18 cellular contexts compared by ENCODE assay signal in the genomic region with DNA sequence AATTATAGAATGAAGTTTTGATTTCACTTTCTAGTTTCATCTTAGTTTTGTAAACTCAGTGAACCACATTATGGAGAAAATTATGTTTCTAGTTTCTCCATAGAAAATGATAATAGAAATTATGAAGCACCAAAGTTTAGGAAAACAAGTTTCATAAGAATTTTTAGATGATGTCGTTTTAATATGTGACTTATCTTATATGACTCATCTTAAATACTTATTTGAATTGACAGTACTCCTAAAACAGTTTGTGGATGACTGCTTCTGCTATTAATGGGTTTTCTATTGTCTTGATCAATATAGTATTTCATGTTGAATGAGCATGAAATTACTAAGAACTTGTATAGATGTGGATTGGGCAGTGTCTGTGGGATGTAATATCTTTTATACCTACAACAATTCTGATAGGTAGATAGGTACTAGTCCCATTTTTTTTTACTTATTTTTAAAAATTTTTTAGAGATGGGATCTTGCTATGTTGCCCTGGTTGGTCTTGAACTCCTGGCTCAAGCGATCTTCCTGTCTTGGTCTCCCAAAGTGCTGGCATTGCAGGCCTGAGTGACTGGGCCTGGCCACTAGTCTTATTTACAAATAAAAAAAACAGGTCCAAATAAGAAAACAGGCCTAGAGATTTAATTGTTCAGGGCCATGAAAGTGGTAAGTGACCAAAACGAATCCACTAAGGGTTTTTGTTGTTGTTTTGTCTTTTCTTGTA. TPM values are rescaled to one million over a fixed set of nuclear protein-coding genes. Genes with fewer than 3 reads are reported as not detected.
DNase-seq lines count a peak whose midpoint lies in the region; ATAC-seq, FAIRE-seq and TF ChIP-seq lines count a peak whose summit lies in the region.
"Had no signal": no experiment of that assay in that cellular context is flagged by ENCODE, and none has a peak within 500 bp of the region (broad histone marks: within the 10 kb centered on the region; RNA-seq: fewer than 3 reads in every experiment).

No MANE protein-coding gene starts in this region.

- no peak for TF ChIP-seq POLR2A in esophagus squamous epithelium (IDR thresholded peaks at IDR 0.05)

- H3K27ac Mint-ChIP-seq in activated T-helper 17 cell treated with anti-CD3 and anti-CD28 coated beads, Interleukin-2, amount 50 U/mL, for 72 hours = peak overlapping the region; percentile 83
- H3K27ac Mint-ChIP-seq: stimulated activated naive B cell treated with anti-CD40 and anti-IgM and Interleukin-4, amounts not matched to agents 10 μg/mL and 1 μg/mL and 100 μg/mL, for 72 hours had no signal

- in situ Hi-C loops in ACHN (cut with HindIII; ENCODE audit: low pct_ligation_motif_present, low pct_unique_long_range_greater_than_20kb, low sequenced_read_pairs) = no loop called here

- no peaks in the 10 kb centered on the region for H3K27me3 Mint-ChIP-seq in activated T-helper 17 cell treated with anti-CD3 and anti-CD28 coated beads, Interleukin-2, amount 50 U/mL, for 72 hours
- H3K27me3 Mint-ChIP-seq: stimulated activated naive B cell treated with anti-CD40 and anti-IgM and Interleukin-4, amounts not matched to agents 10 μg/mL and 1 μg/mL and 100 μg/mL, for 72 hours had no signal

- H3K4me3 ChIP-seq in muscle layer of duodenum (ENCODE audit: low read depth in 1 of 2, low read length in 2 of 2) (no peak overlapping the region), esophagus squamous epithelium (no peak overlapping the region)
- H3K4me3 ChIP-seq: SK-N-MC had no signal

- H3K9me3 Mint-ChIP-seq in activated T-helper 17 cell treated with anti-CD3 and anti-CD28 coated beads, Interleukin-2, amount 50 U/mL, for 72 hours = no peaks in the 10 kb centered on the region
- H3K9me3 Mint-ChIP-seq: stimulated activated naive B cell treated with anti-CD40 and anti-IgM and Interleukin-4, amounts not matched to agents 10 μg/mL and 1 μg/mL and 100 μg/mL, for 72 hours had no signal

- H3K36me3 ChIP-seq in muscle layer of duodenum (ENCODE audit: control insufficient read depth in 1 of 2, insufficient read depth in 2 of 2, low read length in 2 of 2) (peaks cover 0 to 22% of the 10 kb centered on the region in 2 donors), esophagus squamous epithelium (peaks cover 0 to 6% (median 0%) of the 10 kb centered on the region in 3 donors)

- intact Hi-C loops in esophagus squamous epithelium (cut with DNase I) = no loop called here
- intact Hi-C loops in posterior vena cava (cut with DNase I) = no loop called here

- peak overlapping the region; percentile 16 for H3K27ac ChIP-seq in muscle layer of duodenum (ENCODE audit: low read length)
- H3K27ac ChIP-seq in esophagus squamous epithelium = no peak overlapping the region
- H3K27ac ChIP-seq: SK-N-MC had no signal

- 59 to 65% methylated on average over 3 of the region's 3 CpGs for WGBS in esophagus squamous epithelium, 2 donors

- H3K4me3 Mint-ChIP-seq in activated T-helper 17 cell treated with anti-CD3 and anti-CD28 coated beads, Interleukin-2, amount 50 U/mL, for 72 hours = peak overlapping the region; percentile 97

- DNase-seq in ACHN = peak; percentile 48
- no peak for DNase-seq in GM19239 (ENCODE audit: insufficient read length, low spot score)
- DNase-seq in esophagus squamous epithelium (lab: John Stamatoyannopoulos, UW) = no peak
- DNase-seq in stimulated activated CD4-positive, alpha-beta T cell treated with anti-CD3 and anti-CD28 coated beads, Interleukin-4, amount 100 ng/mL, for 1 hour = no peak
- DNase-seq in posterior vena cava (ENCODE audit: low spot score) = no peak
- DNase-seq in Kasumi-1 (lab: John Stamatoyannopoulos, UW) = no peak
- DNase-seq: activated T-cell treated with anti-CD3 and anti-CD28 coated beads, Interleukin-2, amount 50 U/mL, for 48 hours; EL; midbrain; retina; stimulated activated CD4-positive, alpha-beta T cell treated with anti-CD3 and anti-CD28 coated beads, Interleukin-4, amount 100 ng/mL, for 4 hours; stimulated activated naive B cell treated with anti-CD40 and anti-IgM and Interleukin-4, amounts not matched to agents 10 μg/mL and 1 μg/mL and 100 μg/mL, for 72 hours had no signal

- H3K27me3 ChIP-seq in muscle layer of duodenum (ENCODE audit: low read depth, low read length) = no peaks in the 10 kb centered on the region
- H3K27me3 ChIP-seq in esophagus squamous epithelium = no peaks in the 10 kb centered on the region

- ATAC-seq in activated T-helper 17 cell treated with anti-CD3 and anti-CD28 coated beads, Interleukin-2, amount 50 U/mL, for 72 hours (replicated peaks) = no peak
- ATAC-seq: stimulated activated naive B cell treated with anti-CD40 and anti-IgM and Interleukin-4, amounts not matched to agents 10 μg/mL and 1 μg/mL and 100 μg/mL, for 72 hours had no signal

- FAIRE-seq in GM19239 (lab: Jason Lieb, UNC) = peak; percentile 68
- FAIRE-seq: bronchial epithelial cell, GM12892, islet of Langerhans had no signal

- H3K4me1 ChIP-seq in muscle layer of duodenum (ENCODE audit: control insufficient read depth in 1 of 2, insufficient read depth in 2 of 2, low read length in 2 of 2) = peaks cover 11 to 54% of the 10 kb centered on the region in 2 donors
- peaks cover 5 to 69% (median 43%) of the 10 kb centered on the region in 3 donors for H3K4me1 ChIP-seq in esophagus squamous epithelium

- no peak for TF ChIP-seq CTCF in esophagus squamous epithelium (IDR thresholded peaks at IDR 0.05)

- H3K36me3 Mint-ChIP-seq in activated T-helper 17 cell treated with anti-CD3 and anti-CD28 coated beads, Interleukin-2, amount 50 U/mL, for 72 hours (ENCODE audit: low read depth) = peaks cover 74% of the 10 kb centered on the region

- H3K9me3 ChIP-seq in muscle layer of duodenum (ENCODE audit: control insufficient read depth in 1 of 2, low read length in 2 of 2) = no peaks in the 10 kb centered on the region
- H3K9me3 ChIP-seq in esophagus squamous epithelium = no peaks in the 10 kb centered on the region

- peaks cover 25% of the 10 kb centered on the region for H3K4me1 Mint-ChIP-seq in activated T-helper 17 cell treated with anti-CD3 and anti-CD28 coated beads, Interleukin-2, amount 50 U/mL, for 72 hours

RNA-seq across cellular contexts. Expression of a gene that starts 3.7 kb away (rescaled TPM):
- total RNA-seq in activated T-helper 17 cell treated with anti-CD3 and anti-CD28 coated beads, Interleukin-2, amount 50 U/mL, for 72 hours = 10 to 100 TPM; 21.8 to 63.5 TPM
- total RNA-seq in esophagus squamous epithelium = 100 to 1,000 TPM in 1 of 4 donors, 10 to 100 TPM in 3; 51.5 to 108 (median 69.7) TPM
- 10 to 100 TPM; 43.9 to 55.9 TPM for total RNA-seq in posterior vena cava
